Comparison of ENCODE assay signal across 1 cellular context in genomic region chr19:40363128-40363527, GRCh38.
TF ChIP-seq lines count a peak whose summit lies in the region.

No MANE protein-coding gene starts in this region.

TF ChIP-seq in K562, 482 proteins besides CTCF, POLR2A, EP300 and RAD21 (continued from another document and continues in another):
- TF ChIP-seq ZNF512 (tag; IDR thresholded peaks at IDR 0.05) = no peak
- peak; percentile 66 for TF ChIP-seq HMBOX1 (IDR thresholded peaks at IDR 0.05)
- peak; percentile 71 for TF ChIP-seq ZNF766 (CRISPR knock-in tag; conservative IDR thresholded peaks at IDR 0.05)
- TF ChIP-seq PATZ1 (CRISPR knock-in tag; IDR thresholded peaks at IDR 0.05; ENCODE audit: borderline replicate concordance) = no peak
- 0 out of 2 replicates have a peak, but pooled peaks have one; percentile 48 for TF ChIP-seq FOXJ2 (tag; IDR thresholded peaks at IDR 0.05)
- TF ChIP-seq NR2F6 (CRISPR knock-in tag; IDR thresholded peaks at IDR 0.05) = no peak
- TF ChIP-seq CREM (IDR thresholded peaks at IDR 0.05; ENCODE audit: low read depth) = no peak
- TF ChIP-seq E2F1 (CRISPR knock-in tag; IDR thresholded peaks at IDR 0.05) = no peak
- TF ChIP-seq XRCC4 (IDR thresholded peaks at IDR 0.05; ENCODE audit: extremely low read depth, insufficient read depth, insufficient read length) = no peak
- TF ChIP-seq SP1 (CRISPR knock-in tag; IDR thresholded peaks at IDR 0.05) = no peak
- no peak for TF ChIP-seq ZFPM2 (CRISPR knock-in tag; IDR thresholded peaks at IDR 0.05)
- no peak for TF ChIP-seq ZC3H11A (IDR thresholded peaks at IDR 0.05; ENCODE audit: low read depth, low read length)
- TF ChIP-seq HDGF (IDR thresholded peaks at IDR 0.05) = peak; percentile 17; the same call in 1 of the 2 replicates
- 0 out of 2 replicates have a peak, but pooled peaks have one; percentile 9 for TF ChIP-seq HBP1 (CRISPR knock-in tag; IDR thresholded peaks at IDR 0.05)
- no peak for TF ChIP-seq ZBTB43 (CRISPR knock-in tag; IDR thresholded peaks at IDR 0.05)
- TF ChIP-seq SIRT6 (IDR thresholded peaks at IDR 0.05; ENCODE audit: low read depth, low read length) = no peak
- TF ChIP-seq ZFX (CRISPR knock-in tag; IDR thresholded peaks at IDR 0.05) = peak; percentile 50; the same call in 1 of the 2 replicates
- no peak for TF ChIP-seq TBP (optimal IDR thresholded peaks at IDR 0.05; ENCODE audit: low read depth, low read length)
- peak; percentile 48; the same call in 1 of the 2 replicates for TF ChIP-seq GATAD2A (IDR thresholded peaks at IDR 0.05)
- TF ChIP-seq FOS (IDR thresholded peaks at IDR 0.05; ENCODE audit: extremely low read depth, insufficient read length) = no peak
- TF ChIP-seq IRF9 (tag; IDR thresholded peaks at IDR 0.05) = no peak
- no peak for TF ChIP-seq HES1 (IDR thresholded peaks at IDR 0.05; ENCODE audit: low read depth)
- no peak for TF ChIP-seq ZNF431 (CRISPR knock-in tag; IDR thresholded peaks at IDR 0.05)
- TF ChIP-seq MGA (IDR thresholded peaks at IDR 0.05) = peak; percentile 30; the same call in 1 of the 2 replicates
- TF ChIP-seq MED1 (CRISPR knock-in tag; IDR thresholded peaks at IDR 0.05; ENCODE audit: borderline replicate concordance) = no peak
- TF ChIP-seq USF1 (CRISPR knock-in tag; IDR thresholded peaks at IDR 0.05) = no peak
- TF ChIP-seq ZNF586 (CRISPR knock-in tag; conservative IDR thresholded peaks at IDR 0.05) = no peak
- TF ChIP-seq MBD1 (CRISPR knock-in tag; IDR thresholded peaks at IDR 0.05) = no peak
- TF ChIP-seq ZNF408 (CRISPR knock-in tag; IDR thresholded peaks at IDR 0.05; ENCODE audit: low read depth) = no peak
- no peak for TF ChIP-seq RBM34 (IDR thresholded peaks at IDR 0.05; ENCODE audit: borderline replicate concordance, insufficient read depth, low read length)
